ENCODE assay signal across 16 cellular contexts in genomic region chr16:85454171-85454883, GRCh38.
DNase-seq lines count a peak whose midpoint lies in the region; ATAC-seq and TF ChIP-seq lines count a peak whose summit lies in the region.
"Had no signal": no experiment of that assay in that cellular context is flagged by ENCODE, and none has a peak within 500 bp of the region (broad histone marks: within the 10 kb centered on the region; RNA-seq: fewer than 3 reads in every experiment).

No MANE protein-coding gene starts in this region.

- no peak overlapping the region for H2BK12ac ChIP-seq in mesenchymal stem cell (ENCODE audit: low read length in 2 of 2)

- no peak for TF ChIP-seq POLR2A in HCT116 (IDR thresholded peaks at IDR 0.05; ENCODE audit: borderline replicate concordance, extremely low read depth, insufficient read depth, insufficient read length)
- TF ChIP-seq POLR2A in uterus (IDR thresholded peaks at IDR 0.05): no peak

- WGBS in mesenchymal stem cell: 91% methylated on average over 22 of the region's 22 CpGs

- peak overlapping the region in 3 of 11 experiments; percentile 34 to 61 (median 40); a peak in 3 of 22 replicates for H3K27ac ChIP-seq in BLaER1 treated with 17β-estradiol and CSF1 and Interleukin-3, amounts not matched to agents 10 nM and 100 nM
- H3K27ac ChIP-seq in HCT116 (ENCODE audit: low read depth, low read length) (peak overlapping the region; percentile 26; the same call in 1 of the 2 replicates), OCI-LY3 (ENCODE audit: low read length) (no peak overlapping the region), uterus (no peak overlapping the region), mesenchymal stem cell (ENCODE audit: low read length, poor library complexity, severe bottlenecking) (no peak overlapping the region)

- H4K91ac ChIP-seq in mesenchymal stem cell (ENCODE audit: low read length): no peak overlapping the region

- no peak overlapping the region for H2BK120ac ChIP-seq in mesenchymal stem cell (ENCODE audit: low read depth, low read length)

- DNase-seq in HCT116 (ENCODE audit: low read depth, low spot score): no peak
- peak; percentile 33 for DNase-seq in fibroblast of mammary gland (ENCODE audit: low read depth)
- DNase-seq in HK-2 (ENCODE audit: unreplicated experiment): no peak
- DNase-seq in uterus: no peak
- DNase-seq in mesenchymal stem cell: no peak
- no peak for DNase-seq in effector CD4-positive, alpha-beta T cell
- DNase-seq: GF-D8, KG1, MG63, NCI-H1417, NCI-H1930, NCI-H748 treated with DMSO at 0.1 percent for 48 hours, SW 1271 had no signal

- H3K4me3 ChIP-seq in BLaER1 treated with 17β-estradiol and CSF1 and Interleukin-3, amounts not matched to agents 10 nM and 100 nM: no peak overlapping the region
- no peak overlapping the region for H3K4me3 ChIP-seq in HCT116 (replicated peaks in 1 of 2; ENCODE audit: low read depth in 1 of 2, low read length in 2 of 2)
- H3K4me3 ChIP-seq in OCI-LY3 (ENCODE audit: low read length): no peak overlapping the region
- no peak overlapping the region for H3K4me3 ChIP-seq in fibroblast of mammary gland (ENCODE audit: control insufficient read depth, low read depth, low read length)
- no peak overlapping the region for H3K4me3 ChIP-seq in uterus
- H3K4me3 ChIP-seq in mesenchymal stem cell (ENCODE audit: insufficient read depth in 1 of 2, low read depth in 1 of 2, low read length in 2 of 2): no peak overlapping the region
- H3K4me3 ChIP-seq: MG63 had no signal

- peaks cover 0 to 73% (median 0%) of the 10 kb centered on the region in 11 experiments; a peak in 7 of 22 replicates for H3K27me3 ChIP-seq in BLaER1 treated with 17β-estradiol and CSF1 and Interleukin-3, amounts not matched to agents 10 nM and 100 nM
- H3K27me3 ChIP-seq in HCT116 (ENCODE audit: insufficient read depth, low read length): no peaks in the 10 kb centered on the region
- peaks cover 31% of the 10 kb centered on the region for H3K27me3 ChIP-seq in OCI-LY3 (ENCODE audit: low read depth, low read length)
- H3K27me3 ChIP-seq in uterus: no peaks in the 10 kb centered on the region
- peaks cover 5 to 8% of the 10 kb centered on the region in 2 experiments for H3K27me3 ChIP-seq in mesenchymal stem cell (ENCODE audit: control insufficient read depth in 1 of 2, insufficient read depth in 1 of 2, low read length in 2 of 2)
- H3K27me3 ChIP-seq: MG63 had no signal

- no peak overlapping the region for H2AK5ac ChIP-seq in mesenchymal stem cell (ENCODE audit: low read length, severe bottlenecking)

- peak overlapping the region in 1 of 2 experiments; percentile 18 for H3K14ac ChIP-seq in mesenchymal stem cell (ENCODE audit: low read length in 2 of 2)

- peaks cover 28 to 100% (median 99%) of the 10 kb centered on the region in 10 experiments for H3K4me1 ChIP-seq in BLaER1 treated with 17β-estradiol and CSF1 and Interleukin-3, amounts not matched to agents 10 nM and 100 nM
- H3K4me1 ChIP-seq in HCT116 (ENCODE audit: control insufficient read depth in 1 of 2, insufficient read depth in 2 of 2, low read length in 2 of 2) (peaks cover 6 to 11% of the 10 kb centered on the region in 2 experiments; a peak in 3 of 4 replicates), OCI-LY3 (ENCODE audit: low read length) (peaks cover 2% of the 10 kb centered on the region), uterus (peaks cover 10 to 11% of the 10 kb centered on the region in 2 donors), mesenchymal stem cell (ENCODE audit: control insufficient read depth, insufficient read depth, low read depth, low read length) (peaks cover 49% of the 10 kb centered on the region)

- peak overlapping the region in 4 of 11 experiments; percentile 55 to 65 (median 60); a peak in 7 of 22 replicates for H3K9ac ChIP-seq in BLaER1 treated with 17β-estradiol and CSF1 and Interleukin-3, amounts not matched to agents 10 nM and 100 nM
- H3K9ac ChIP-seq in HCT116 (ENCODE audit: low read length) (no peak overlapping the region), OCI-LY3 (ENCODE audit: low read length) (no peak overlapping the region), mesenchymal stem cell (ENCODE audit: low read length) (no peak overlapping the region)

- no peaks in the 10 kb centered on the region for H3K9me3 ChIP-seq in BLaER1 treated with 17β-estradiol and CSF1 and Interleukin-3, amounts not matched to agents 10 nM and 100 nM (replicated peaks in 1 of 11)
- H3K9me3 ChIP-seq in HCT116 (ENCODE audit: control insufficient read depth in 1 of 2, insufficient read depth in 1 of 2, low read depth in 1 of 2, low read length in 2 of 2): no peaks in the 10 kb centered on the region
- no peaks in the 10 kb centered on the region for H3K9me3 ChIP-seq in OCI-LY3 (ENCODE audit: insufficient read depth, low read length)
- H3K9me3 ChIP-seq in uterus: no peaks in the 10 kb centered on the region
- no peaks in the 10 kb centered on the region for H3K9me3 ChIP-seq in mesenchymal stem cell (ENCODE audit: control insufficient read depth, low read length)
- H3K9me3 ChIP-seq: MG63 had no signal

- peak overlapping the region in 9 of 11 experiments; percentile 81 to 100 (median 95); a peak in 18 of 22 replicates for H3K4me2 ChIP-seq in BLaER1 treated with 17β-estradiol and CSF1 and Interleukin-3, amounts not matched to agents 10 nM and 100 nM
- H3K4me2 ChIP-seq in HCT116 (ENCODE audit: low read length) (no peak overlapping the region), OCI-LY3 (ENCODE audit: low read length) (no peak overlapping the region), mesenchymal stem cell (ENCODE audit: low read length, poor library complexity, severe bottlenecking) (no peak overlapping the region)

- RAD21 ChIA-PET in HCT116 (lab: Charles Lee; ENCODE audit: low non-redundant PET in 1 of 2, low total read pairs in 2 of 2, uncharacterized antibody in 2 of 2, unreplicated experiment in 2 of 2): no interaction called here

- no peak overlapping the region for H2BK5ac ChIP-seq in mesenchymal stem cell (ENCODE audit: low read depth, low read length, poor library complexity, severe bottlenecking)

- no peaks in the 10 kb centered on the region for H3K36me3 ChIP-seq in BLaER1 treated with 17β-estradiol and CSF1 and Interleukin-3, amounts not matched to agents 10 nM and 100 nM
- H3K36me3 ChIP-seq in HCT116 (ENCODE audit: control insufficient read depth in 1 of 2, insufficient read depth in 2 of 2, low read length in 2 of 2): no peaks in the 10 kb centered on the region
- no peaks in the 10 kb centered on the region for H3K36me3 ChIP-seq in OCI-LY3 (replicated peaks; ENCODE audit: low read depth, low read length)
- no peaks in the 10 kb centered on the region for H3K36me3 ChIP-seq in uterus
- peaks cover 0 to 6% of the 10 kb centered on the region in 2 experiments for H3K36me3 ChIP-seq in mesenchymal stem cell (ENCODE audit: control insufficient read depth in 1 of 2, insufficient read depth in 2 of 2, low read depth in 1 of 2, low read length in 2 of 2)
- H3K36me3 ChIP-seq: MG63 had no signal

- CTCF ChIA-PET in HCT116 (lab: Charles Lee): no interaction called here

- POLR2A ChIA-PET in HCT116 (lab: Charles Lee): no interaction called here

- no peak for TF ChIP-seq RAD21 in HCT116 (IDR thresholded peaks at IDR 0.05; ENCODE audit: low read depth)

- H3K79me1 ChIP-seq in mesenchymal stem cell (replicated peaks; ENCODE audit: low read length, poor library complexity, severe bottlenecking): peaks cover 11% of the 10 kb centered on the region

- H3K9me2 ChIP-seq in HCT116 (ENCODE audit: insufficient read depth): no peaks in the 10 kb centered on the region

- TF ChIP-seq CTCF in HCT116 (IDR thresholded peaks at IDR 0.05 in 2 of 3, conservative IDR thresholded peaks at IDR 0.05 in 1 of 3; ENCODE audit: borderline replicate concordance in 1 of 3, insufficient read depth in 1 of 3, low read depth in 2 of 3, low read length in 2 of 3) (no peak), OCI-LY3 (IDR thresholded peaks at IDR 0.05; ENCODE audit: low read depth, low read length) (peak; percentile 5; the same call in 1 of the 2 replicates), fibroblast of mammary gland (conservative IDR thresholded peaks at IDR 0.05; ENCODE audit: control insufficient read depth, insufficient read depth, low read depth, low read length) (no peak), uterus (IDR thresholded peaks at IDR 0.05) (no peak)

- intact Hi-C loops in HCT116 (cut with micrococcal nuclease): no loop called here
- intact Hi-C loops in uterus (cut with DNase I; ENCODE audit: low total_unique reads): no loop called here

- BruUV-seq in HCT116 (replicated peaks; lab: Mats Ljungman, UMichigan): no TSS peak

- H2BK15ac ChIP-seq in mesenchymal stem cell (ENCODE audit: low read depth, poor library complexity, severe bottlenecking): no peak overlapping the region

- H3K79me2 ChIP-seq in HCT116 (ENCODE audit: insufficient read depth, low read length) (no peaks in the 10 kb centered on the region), OCI-LY3 (ENCODE audit: low read length) (no peaks in the 10 kb centered on the region)

- no peak overlapping the region for H3K4ac ChIP-seq in mesenchymal stem cell (ENCODE audit: low read depth in 1 of 2, low read length in 2 of 2)

- no peak overlapping the region for H3K23ac ChIP-seq in mesenchymal stem cell (ENCODE audit: low read length in 2 of 2)

- no peak overlapping the region for H3K18ac ChIP-seq in mesenchymal stem cell (ENCODE audit: low read depth in 1 of 2, low read length in 2 of 2)

- H4K20me1 ChIP-seq in BLaER1 treated with 17β-estradiol and CSF1 and Interleukin-3, amounts not matched to agents 10 nM and 100 nM: peaks cover 0 to 13% (median 0%) of the 10 kb centered on the region in 11 experiments; a peak in 4 of 22 replicates
- H4K20me1 ChIP-seq in HCT116 (ENCODE audit: insufficient read depth): no peaks in the 10 kb centered on the region
- no peaks in the 10 kb centered on the region for H4K20me1 ChIP-seq in OCI-LY3 (ENCODE audit: insufficient read depth, low read length)

- no peak for ATAC-seq in HCT116
- ATAC-seq: Panc1 had no signal

- H4K8ac ChIP-seq in mesenchymal stem cell (ENCODE audit: low read length): no peak overlapping the region

- no peak overlapping the region for H2AFZ ChIP-seq in HCT116 (ENCODE audit: low read depth, low read length, poor library complexity, severe bottlenecking)
- no peak overlapping the region for H2AFZ ChIP-seq in OCI-LY3 (ENCODE audit: low read depth, low read length)
- no peak overlapping the region for H2AFZ ChIP-seq in mesenchymal stem cell (ENCODE audit: low read depth, low read length)

TF ChIP-seq in HCT116, 20 proteins besides CTCF, POLR2A, EP300 and RAD21 (continues in another document):
- TF ChIP-seq YY1 (IDR thresholded peaks at IDR 0.05; ENCODE audit: extremely low read depth, insufficient replicate concordance, low read depth, low read length): no peak
- TF ChIP-seq ZFX (IDR thresholded peaks at IDR 0.05): no peak
- no peak for TF ChIP-seq EZH2phosphoT487 (IDR thresholded peaks at IDR 0.05; ENCODE audit: borderline replicate concordance)

Comparison
In these comparisons a context has a peak if more than half of its experiments do, and no peak if none do; other contexts are left out.
1. H3K4me2 ChIP-seq: peak in BLaER1 treated with 17β-estradiol and CSF1 and Interleukin-3, amounts not matched to agents 10 nM and 100 nM (9 of 11); none in HCT116 (single experiment), OCI-LY3 (single experiment) and mesenchymal stem cell (single experiment).